In genomic region chr3:23916886-23917815, GRCh38 we compare ENCODE assay signal across 8 cellular contexts. TPM values are rescaled to one million over a fixed set of nuclear protein-coding genes. Genes with fewer than 3 reads are reported as not detected.
A peak's percentile ranks its signal among the peaks of the same experiment; 100 is the strongest.
DNase-seq lines count a peak whose midpoint lies in the region; ATAC-seq and TF ChIP-seq lines count a peak whose summit lies in the region.

Gene NKIRAS1 (minus strand): TSS chr3:23916990. CDS start chr3:23910904, 6,086 bp downstream.
Gene RPL15 (plus strand): TSS chr3:23917132. CDS start chr3:23917860, 728 bp downstream.

- intact Hi-C loops in cardiac septum (cut with DNase I) = loop anchor here (1.0 to 5.0 kb wide), 2 partner anchors 28 to 110 kb away; partner anchors contain the start of genes NR1D2 and UBE2E1

- ATAC-seq in HG02678 (IDR thresholded peaks at IDR 0.05; ENCODE audit: unreplicated experiment) = peak; percentile 92

- H3K9ac ChIP-seq in SU-DHL-6 (ENCODE audit: low read length) = peak within 1 kb of the TSS; percentile 83
- H3K9ac ChIP-seq in adipocyte (ENCODE audit: low read length) = peak within 1 kb of the TSS; percentile 99

- peaks cover 26% of the 10 kb centered on the region for H3K36me3 ChIP-seq in SU-DHL-6 (ENCODE audit: low read length)
- peaks cover 34% of the 10 kb centered on the region for H3K36me3 ChIP-seq in adipocyte (ENCODE audit: control insufficient read depth, insufficient read depth, low read length, severe bottlenecking)

- H3K4me2 ChIP-seq in SU-DHL-6 (ENCODE audit: low read depth, low read length, poor library complexity, severe bottlenecking) = peak within 1 kb of the TSS; percentile 92

- H3K79me2 ChIP-seq in SU-DHL-6 (ENCODE audit: insufficient read depth, low read length) = peaks cover 22% of the 10 kb centered on the region

- peaks cover 44% of the 10 kb centered on the region for H3K36me3 Mint-ChIP-seq in type B pancreatic cell

- H4K20me1 ChIP-seq in SU-DHL-6 (ENCODE audit: low read depth, low read length) = peaks cover 21% of the 10 kb centered on the region

- peaks cover 54% of the 10 kb centered on the region for H3F3A ChIP-seq in SU-DHL-6 (ENCODE audit: insufficient read depth)

- H3K9me3 ChIP-seq in SU-DHL-6 (ENCODE audit: insufficient read depth, low read length) (no peaks in the 10 kb centered on the region), adipocyte (ENCODE audit: control insufficient read depth, low read length) (no peaks in the 10 kb centered on the region)

- DNase-seq in NCI-H128 (lab: John Stamatoyannopoulos, UW; ENCODE audit: unreplicated experiment) = peak; percentile 91
- peak; percentile 99 for DNase-seq in adipocyte (ENCODE audit: low read depth)
- peak; percentile 99 for DNase-seq in cardiac septum (ENCODE audit: low spot score)
- DNase-seq in pons (ENCODE audit: low spot score) = peak; percentile 97
- DNase-seq in type B pancreatic cell (ENCODE audit: extremely low spot score, unreplicated experiment) = peak; percentile 97

- H3K9me2 ChIP-seq in SU-DHL-6 (replicated peaks; ENCODE audit: insufficient read depth, low read length) = no peaks in the 10 kb centered on the region

- H2AFZ ChIP-seq in SU-DHL-6 (ENCODE audit: low read depth, low read length, severe bottlenecking) = peak within 1 kb of the TSS; percentile 82

- peak within 1 kb of the TSS; percentile 99 for H3K4me3 Mint-ChIP-seq in type B pancreatic cell

- H3K4me3 ChIP-seq in SU-DHL-6 (ENCODE audit: insufficient read depth, low read length, poor library complexity, severe bottlenecking) (peak within 1 kb of the TSS; percentile 97), adipocyte (ENCODE audit: low read length) (peak within 1 kb of the TSS; percentile 97)

- H3K27me3 ChIP-seq in SU-DHL-6 (ENCODE audit: low read length) (no peaks in the 10 kb centered on the region), adipocyte (replicated peaks; ENCODE audit: control insufficient read depth, insufficient read depth, low read length) (no peaks in the 10 kb centered on the region)

- H3K9me3 Mint-ChIP-seq in type B pancreatic cell = no peaks in the 10 kb centered on the region

- no peaks in the 10 kb centered on the region for H3K27me3 Mint-ChIP-seq in type B pancreatic cell

- peaks cover 36% of the 10 kb centered on the region for H3K4me1 Mint-ChIP-seq in type B pancreatic cell (ENCODE audit: unreplicated experiment)

- H3K4me1 ChIP-seq in adipocyte (ENCODE audit: control insufficient read depth, insufficient read depth, low read length) = peaks cover 46% of the 10 kb centered on the region

- TF ChIP-seq CTCF in GM12872 (IDR thresholded peaks at IDR 0.05; ENCODE audit: insufficient read depth, low read depth, low read length) (0 out of 3 replicates have a peak, but pooled peaks have one; percentile 12), SU-DHL-6 (IDR thresholded peaks at IDR 0.05; ENCODE audit: insufficient read depth, low read length, poor library complexity, severe bottlenecking) (no peak), type B pancreatic cell (conservative IDR thresholded peaks at IDR 0.05) (peak; percentile 66)

- peak within 1 kb of the TSS; percentile 98 for H3K27ac Mint-ChIP-seq in type B pancreatic cell

- peak within 1 kb of the TSS; percentile 83 for H3K27ac ChIP-seq in SU-DHL-6 (ENCODE audit: low read depth, low read length)

RNA-seq across cellular contexts. Expression of gene NKIRAS1, which starts in this region (rescaled TPM):
- total RNA-seq in cardiac septum = 17.2 TPM
- 8.0 and 10.8 TPM in 2 replicates for total RNA-seq in type B pancreatic cell (ENCODE audit: low replicate concordance)

RNA-seq across cellular contexts. Expression of gene RPL15, which starts in this region (rescaled TPM):
- total RNA-seq in cardiac septum (798 TPM), type B pancreatic cell (ENCODE audit: low replicate concordance) (2,083 and 2,257 TPM in 2 replicates)

Comparison
In these comparisons a context has a peak if more than half of its experiments do, and no peak if none do; other contexts are left out.
1. Peak in every context shown above with its lines: DNase-seq, ATAC-seq, H3K4me3 ChIP-seq and H3K27ac ChIP-seq.